Comparison of ENCODE assay signal across 1 cellular context in genomic region chr4:83548151-83548905, GRCh38.
TF ChIP-seq lines count a peak whose summit lies in the region.

No MANE protein-coding gene starts in this region.

TF ChIP-seq in K562, 482 proteins besides CTCF, POLR2A, EP300 and RAD21 (continued from another document):
- no peak for TF ChIP-seq TFE3 (CRISPR knock-in tag; IDR thresholded peaks at IDR 0.05)
- TF ChIP-seq VEZF1 (CRISPR knock-in tag; IDR thresholded peaks at IDR 0.05) = no peak
- peak; percentile 40; the same call in 1 of the 2 replicates for TF ChIP-seq CXXC5 (CRISPR knock-in tag; IDR thresholded peaks at IDR 0.05)
- no peak for TF ChIP-seq THAP12 (CRISPR knock-in tag; IDR thresholded peaks at IDR 0.05)
- TF ChIP-seq KDM2B (CRISPR knock-in tag; IDR thresholded peaks at IDR 0.05) = no peak
- TF ChIP-seq CGGBP1 (CRISPR knock-in tag; IDR thresholded peaks at IDR 0.05) = no peak
- peak; percentile 99 for TF ChIP-seq BACH1 (tag; IDR thresholded peaks at IDR 0.05)
- peak in 1 of 2 experiments; percentile 81; a peak in 2 of 4 replicates for TF ChIP-seq RCOR1 (IDR thresholded peaks at IDR 0.05; ENCODE audit: borderline replicate concordance in 1 of 2, low read depth in 2 of 2, low read length in 2 of 2)
- no peak for TF ChIP-seq ZNF212 (CRISPR knock-in tag; IDR thresholded peaks at IDR 0.05)
- TF ChIP-seq HBP1 (CRISPR knock-in tag; IDR thresholded peaks at IDR 0.05) = no peak
- no peak for TF ChIP-seq ZSCAN32 (CRISPR knock-in tag; IDR thresholded peaks at IDR 0.05)
- TF ChIP-seq USF2 (CRISPR knock-in tag; IDR thresholded peaks at IDR 0.05) = no peak
- TF ChIP-seq MED1 (CRISPR knock-in tag; IDR thresholded peaks at IDR 0.05; ENCODE audit: borderline replicate concordance) = no peak
- TF ChIP-seq TEAD4 (IDR thresholded peaks at IDR 0.05; ENCODE audit: low read length) = peak; percentile 66; the same call in 1 of the 2 replicates
- no peak for TF ChIP-seq TEAD4 (CRISPR knock-in tag; IDR thresholded peaks at IDR 0.05; ENCODE audit: borderline replicate concordance)
- no peak for TF ChIP-seq DACH1 (IDR thresholded peaks at IDR 0.05; ENCODE audit: partially characterized antibody)
- TF ChIP-seq HOMEZ (CRISPR knock-in tag; IDR thresholded peaks at IDR 0.05) = no peak
- no peak for TF ChIP-seq POLR3G (IDR thresholded peaks at IDR 0.05; ENCODE audit: extremely low read depth, insufficient read length, insufficient replicate concordance)
- TF ChIP-seq TAL1 (IDR thresholded peaks at IDR 0.05) = no peak
- TF ChIP-seq PTRF (tag; IDR thresholded peaks at IDR 0.05) = no peak
- no peak for TF ChIP-seq ILF3 (IDR thresholded peaks at IDR 0.05; ENCODE audit: borderline replicate concordance)
- no peak for TF ChIP-seq ZNF79 (CRISPR knock-in tag; IDR thresholded peaks at IDR 0.05; ENCODE audit: low read depth)
- no peak for TF ChIP-seq THAP7 (CRISPR knock-in tag; IDR thresholded peaks at IDR 0.05)
- no peak for TF ChIP-seq MLX (CRISPR knock-in tag; conservative IDR thresholded peaks at IDR 0.05)
- no peak for TF ChIP-seq BCLAF1 (IDR thresholded peaks at IDR 0.05; ENCODE audit: borderline replicate concordance in 1 of 2, control insufficient read depth in 1 of 2, low read depth in 2 of 2, low read length in 1 of 2)
- TF ChIP-seq RFX5 (IDR thresholded peaks at IDR 0.05; ENCODE audit: low read depth, low read length) = no peak
- no peak for TF ChIP-seq E2F5 (CRISPR knock-in tag; IDR thresholded peaks at IDR 0.05)
- no peak for TF ChIP-seq NFXL1 (CRISPR knock-in tag; IDR thresholded peaks at IDR 0.05)
- TF ChIP-seq TSC22D4 (tag; IDR thresholded peaks at IDR 0.05) = no peak
- no peak for TF ChIP-seq SP1 (CRISPR knock-in tag; IDR thresholded peaks at IDR 0.05)
- no peak for TF ChIP-seq POLR2AphosphoS5 (IDR thresholded peaks at IDR 0.05; ENCODE audit: control insufficient read depth, insufficient read depth, low read depth, low read length)
- no peak for TF ChIP-seq ZZZ3 (IDR thresholded peaks at IDR 0.05)
- TF ChIP-seq ATF4 (CRISPR knock-in tag; IDR thresholded peaks at IDR 0.05) = peak; percentile 58
TF ChIP-seq in K562: peak in this region for 79.
